Comparison of ENCODE assay signal across 26 cellular contexts in genomic region chr9:20538956-20539355, GRCh38.
DNase-seq lines count a peak whose midpoint lies in the region; ATAC-seq and TF ChIP-seq lines count a peak whose summit lies in the region.
"Had no signal": no experiment of that assay in that cellular context is flagged by ENCODE, and none has a peak within 500 bp of the region (broad histone marks: within the 10 kb centered on the region; RNA-seq: fewer than 3 reads in every experiment).

No MANE protein-coding gene starts in this region.

- H3K27ac ChIP-seq in HEK293 (ENCODE audit: extremely low read depth, low read depth, low read length) (no peak overlapping the region), upper lobe of right lung (no peak overlapping the region), MM.1S (ENCODE audit: low read length) (no peak overlapping the region)
- H3K27ac ChIP-seq: body of pancreas, gastroesophageal sphincter, Peyer's patch, right lobe of liver had no signal

- ATAC-seq in GM21423 (IDR thresholded peaks at IDR 0.05; ENCODE audit: unreplicated experiment) (no peak), upper lobe of right lung (no peak)
- ATAC-seq: activated CD8-positive, alpha-beta memory T cell treated with anti-CD3 and anti-CD28 coated beads, Interleukin-2, amount 10 ng/mL, durations not matched to agents 7 days and 5 days; activated T-cell treated with anti-CD3 and anti-CD28 coated beads, Interleukin-2, amount 50 U/mL, for 72 hours; body of pancreas; gastroesophageal sphincter; HepG2; left lobe of liver; right lobe of liver; stimulated activated memory B cell treated with anti-CD40 and anti-IgM and Interleukin-4, amounts not matched to agents 10 μg/mL and 1 μg/mL and 100 μg/mL, for 72 hours had no signal

- H3K79me2 ChIP-seq in MM.1S (ENCODE audit: low read length) = peaks cover 31% of the 10 kb centered on the region

- H3F3A ChIP-seq in MM.1S (ENCODE audit: insufficient read depth, low read length) = no peaks in the 10 kb centered on the region

- H3K27me3 ChIP-seq in upper lobe of right lung = no peaks in the 10 kb centered on the region
- H3K27me3 ChIP-seq in MM.1S (replicated peaks; ENCODE audit: insufficient read depth, low read length) = no peaks in the 10 kb centered on the region
- H3K27me3 ChIP-seq: body of pancreas, gastroesophageal sphincter, Peyer's patch, right lobe of liver had no signal

- H3K9ac ChIP-seq in MM.1S (ENCODE audit: low read length) = no peak overlapping the region

- H3K9me3 ChIP-seq in HEK293 (ENCODE audit: control insufficient read depth, insufficient read depth, low read depth, low read length) = no peaks in the 10 kb centered on the region; the same call in 1 of the 2 replicates
- no peaks in the 10 kb centered on the region for H3K9me3 ChIP-seq in upper lobe of right lung
- H3K9me3 ChIP-seq in MM.1S (replicated peaks; ENCODE audit: insufficient read depth, low read length) = no peaks in the 10 kb centered on the region
- H3K9me3 ChIP-seq: right lobe of liver had no signal

- H3K36me3 ChIP-seq in HEK293 (ENCODE audit: control insufficient read depth in 2 of 2, insufficient read depth in 1 of 2, low read length in 2 of 2) (no peaks in the 10 kb centered on the region), upper lobe of right lung (no peaks in the 10 kb centered on the region), MM.1S (replicated peaks; ENCODE audit: insufficient read depth, low read length) (no peaks in the 10 kb centered on the region)
- H3K36me3 ChIP-seq: gastroesophageal sphincter, Peyer's patch, right lobe of liver had no signal

- POLR2A ChIA-PET in HEK293 (lab: Yijun Ruan, JAX) = no interaction called here

- no peak overlapping the region for H3K4me3 ChIP-seq in HEK293 (ENCODE audit: low read depth, low read length)
- no peak overlapping the region for H3K4me3 ChIP-seq in cardiac fibroblast (replicated peaks in 1 of 2; ENCODE audit: low read depth in 2 of 2, low read length in 2 of 2)
- H3K4me3 ChIP-seq in upper lobe of right lung = no peak overlapping the region
- H3K4me3 ChIP-seq in MM.1S (ENCODE audit: low read length) = no peak overlapping the region
- H3K4me3 ChIP-seq: body of pancreas, gastroesophageal sphincter, Peyer's patch, right lobe of liver had no signal

- intact Hi-C loops in upper lobe of right lung (cut with DNase I) = no loop called here

- DNase-seq in AG08395 (ENCODE audit: low spot score) = peak; percentile 46
- peak; percentile 18 to 31 for DNase-seq in cardiac fibroblast (ENCODE audit: low read depth in 2 of 2)
- DNase-seq in foreskin melanocyte = peak; percentile 29
- no peak for DNase-seq in NCI-H1092 (lab: John Stamatoyannopoulos, UW)
- DNase-seq in upper lobe of right lung = no peak
- DNase-seq in MM.1S = no peak
- DNase-seq: activated CD4-positive, CD25-positive, alpha-beta regulatory T cell; activated CD8-positive, alpha-beta memory T cell treated with anti-CD3 and anti-CD28 coated beads, Interleukin-2, amount 10 ng/mL, durations not matched to agents 7 days and 5 days; activated naive CD4-positive, alpha-beta T cell; activated T-cell treated with anti-CD3 and anti-CD28 coated beads, Interleukin-2, amount 50 U/mL, for 72 hours; body of pancreas; CD8-positive, alpha-beta memory T cell; hippocampal formation; Kasumi-1; NCI-H1105; NCI-H2029; Peyer's patch; right lobe of liver; stimulated activated CD4-positive, alpha-beta T cell treated with anti-CD3 and anti-CD28 coated beads, Interleukin-4, amount 100 ng/mL, for 4 hours; T-helper 1 cell had no signal

- no peak for TF ChIP-seq CTCF in HEK293 (tag by site-specific recombination; IDR thresholded peaks at IDR 0.05)
- TF ChIP-seq CTCF in cardiac fibroblast (IDR thresholded peaks at IDR 0.05; ENCODE audit: low read depth, low read length) = no peak
- TF ChIP-seq CTCF in upper lobe of right lung (IDR thresholded peaks at IDR 0.05) = no peak
- TF ChIP-seq CTCF in MM.1S (IDR thresholded peaks at IDR 0.05; ENCODE audit: low read length) = no peak

- no peak overlapping the region for H3K4me2 ChIP-seq in MM.1S (ENCODE audit: low read depth, low read length)

- H3K9me2 ChIP-seq in MM.1S (replicated peaks; ENCODE audit: insufficient read depth, low read length) = no peaks in the 10 kb centered on the region

- no peak overlapping the region for H2AFZ ChIP-seq in MM.1S (ENCODE audit: low read length)

- H4K20me1 ChIP-seq in MM.1S (ENCODE audit: insufficient read depth, low read length) = no peaks in the 10 kb centered on the region

- H3K4me1 ChIP-seq in HEK293 (ENCODE audit: control insufficient read depth, insufficient read depth, low read length) (peaks cover 23% of the 10 kb centered on the region), upper lobe of right lung (no peaks in the 10 kb centered on the region), MM.1S (ENCODE audit: low read length) (no peaks in the 10 kb centered on the region)
- H3K4me1 ChIP-seq: gastroesophageal sphincter, Peyer's patch, right lobe of liver had no signal

- CTCF ChIA-PET in HEK293 (lab: Yijun Ruan, JAX) = no interaction called here

TF ChIP-seq in HEK293, 187 proteins besides CTCF, POLR2A, EP300 and RAD21:
- TF ChIP-seq ZNF394 (tag by site-specific recombination; IDR thresholded peaks at IDR 0.05; ENCODE audit: borderline replicate concordance) (peak; percentile 23; the same call in 1 of the 2 replicates), HOXD13 (CRISPR knock-in tag; IDR thresholded peaks at IDR 0.05; ENCODE audit: borderline replicate concordance) (no peak)

Comparison
In these comparisons a context has a peak if more than half of its experiments do, and no peak if none do; other contexts are left out.
1. DNase-seq: peak in AG08395 (single experiment), cardiac fibroblast (2 of 2) and foreskin melanocyte (single experiment); none in NCI-H1092 (single experiment), upper lobe of right lung (single experiment) and MM.1S (single experiment).